In the genomic region with DNA sequence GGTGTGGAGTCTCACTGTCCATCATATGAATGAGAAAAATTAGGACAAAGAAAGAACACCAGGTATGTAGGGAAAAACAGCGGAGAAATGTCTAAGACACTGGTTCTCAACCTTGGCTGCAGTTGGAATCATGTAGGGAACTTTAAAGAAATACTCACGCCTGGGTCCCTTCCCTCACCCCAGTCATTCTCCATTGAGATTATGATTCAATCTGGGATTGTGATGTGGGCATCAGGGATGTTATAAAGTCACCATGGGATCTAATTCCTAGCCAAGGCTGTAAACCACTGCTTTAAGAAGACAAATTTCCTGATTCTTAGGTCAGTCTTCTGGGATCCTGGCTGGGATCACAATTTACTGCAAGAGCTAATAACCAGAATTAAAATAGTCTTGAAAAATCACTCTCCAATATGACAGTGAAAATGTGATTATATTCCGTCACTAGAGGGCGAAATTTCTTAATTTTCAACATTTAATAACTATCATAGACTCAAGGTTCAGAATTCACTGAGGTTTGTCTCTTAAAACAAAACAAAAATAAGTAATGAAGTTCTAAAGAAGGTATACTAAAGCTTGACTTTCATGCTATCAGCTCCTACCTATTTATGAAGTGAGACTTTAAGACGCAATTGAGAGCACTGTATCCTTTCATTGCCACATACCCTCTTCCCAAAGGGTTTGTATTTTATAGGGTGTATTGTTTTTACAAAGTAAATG, we compare ENCODE assay signal across 8 cellular contexts.
DNase-seq lines count a peak whose midpoint lies in the region; ATAC-seq, FAIRE-seq and TF ChIP-seq lines count a peak whose summit lies in the region.

No MANE protein-coding gene starts in this region.

- H3K79me2 ChIP-seq in PC-9 (ENCODE audit: low read depth), result no peaks in the 10 kb centered on the region

- no peaks in the 10 kb centered on the region for H3K27me3 ChIP-seq in PC-9 (ENCODE audit: insufficient read depth, low read depth)
- no peaks in the 10 kb centered on the region for H3K27me3 ChIP-seq in esophagus squamous epithelium

- FAIRE-seq in GM19239 (lab: Jason Lieb, UNC), result peak; percentile 90

- TF ChIP-seq CTCF in AG10803 (conservative IDR thresholded peaks at IDR 0.05; ENCODE audit: low read length), result peak; percentile 50
- peak; percentile 67 for TF ChIP-seq CTCF in PC-9 (conservative IDR thresholded peaks at IDR 0.05)
- TF ChIP-seq CTCF in esophagus squamous epithelium (IDR thresholded peaks at IDR 0.05), result peak in 5 of 6 experiments; percentile 21 to 62 (median 42)
- TF ChIP-seq CTCF in retinal pigment epithelial cell (conservative IDR thresholded peaks at IDR 0.05; ENCODE audit: low read depth, low read length), result peak; percentile 10

- H3K4me3 ChIP-seq in AG10803 (ENCODE audit: low read length), result no peak overlapping the region
- no peak overlapping the region for H3K4me3 ChIP-seq in PC-9
- no peak overlapping the region for H3K4me3 ChIP-seq in esophagus squamous epithelium
- H3K4me3 ChIP-seq in retinal pigment epithelial cell (ENCODE audit: low read length), result no peak overlapping the region

- H3K4me2 ChIP-seq in PC-9, result no peak overlapping the region

- no peak for ATAC-seq in HG03521 (IDR thresholded peaks at IDR 0.05; ENCODE audit: unreplicated experiment)

- POLR2A ChIA-PET in PC-9 (lab: Charles Lee; ENCODE audit: unreplicated experiment), result no interaction called here

- no peaks in the 10 kb centered on the region for H4K20me1 ChIP-seq in PC-9 (ENCODE audit: insufficient read depth)

- no peak for TF ChIP-seq POLR2A in esophagus squamous epithelium (IDR thresholded peaks at IDR 0.05)

- no peaks in the 10 kb centered on the region; the same call in 1 of the 2 replicates for H3F3A ChIP-seq in PC-9 (ENCODE audit: insufficient read depth, low read depth)

- no peaks in the 10 kb centered on the region for H3K9me2 ChIP-seq in PC-9 (ENCODE audit: insufficient read depth)

- intact Hi-C loops in PC-9 (cut with micrococcal nuclease; ENCODE audit: unreplicated experiment) (loop anchor here (5.0 to 10.0 kb wide), 3 partner anchors 80 to 152 kb away; no protein-coding TSS in a partner anchor), esophagus squamous epithelium (cut with DNase I) (loop anchor here (10.0 kb wide), 1 partner anchor 80 kb away; no protein-coding TSS in a partner anchor)

- no peak overlapping the region for H3K27ac ChIP-seq in PC-9
- no peak overlapping the region for H3K27ac ChIP-seq in esophagus squamous epithelium

- DNase-seq in AG10803 (ENCODE audit: low read depth), result peak; percentile 44
- DNase-seq in GM19239 (ENCODE audit: insufficient read length, low spot score), result no peak
- DNase-seq in PC-9, result no peak
- DNase-seq in esophagus squamous epithelium (lab: John Stamatoyannopoulos, UW), result no peak
- no peak for DNase-seq in retinal pigment epithelial cell (ENCODE audit: low read depth)
- no peak for DNase-seq in iPS-NIHi7 (ENCODE audit: extremely low spot score)
- no peak for DNase-seq in cortex of kidney (lab: John Stamatoyannopoulos, UW)

- H3K9me3 ChIP-seq in PC-9 (ENCODE audit: insufficient read depth, low read depth) (no peaks in the 10 kb centered on the region), esophagus squamous epithelium (no peaks in the 10 kb centered on the region)

- H3K36me3 ChIP-seq in PC-9 (ENCODE audit: low read depth), result no peaks in the 10 kb centered on the region
- no peaks in the 10 kb centered on the region for H3K36me3 ChIP-seq in esophagus squamous epithelium

- no peak overlapping the region for H2AFZ ChIP-seq in PC-9

- CTCF ChIA-PET in PC-9 (lab: Charles Lee), result interaction anchor here (0.5 kb wide), 1 partner anchor 300 kb away, joined by 4 read pairs; no protein-coding TSS in a partner anchor

- no TSS peak for BruUV-seq in PC-9 (replicated peaks; lab: Mats Ljungman, UMichigan)

- H3K4me1 ChIP-seq in PC-9 (replicated peaks; ENCODE audit: insufficient read depth) (0 out of 2 replicates have a peak, but pooled peaks cover under 1% of the 10 kb centered on the region), esophagus squamous epithelium (no peaks in the 10 kb centered on the region)

- WGBS in esophagus squamous epithelium, 2 donors, result 48 to 54% methylated on average over 5 of the region's 5 CpGs

Comparison
In these comparisons a context has a peak if more than half of its experiments do, and no peak if none do; other contexts are left out.
1. CTCF ChIP-seq: peak in every context shown above with its lines; median percentile 67 in PC-9; 50 in AG10803; 42 in esophagus squamous epithelium; 10 in retinal pigment epithelial cell.